In the genomic region with DNA sequence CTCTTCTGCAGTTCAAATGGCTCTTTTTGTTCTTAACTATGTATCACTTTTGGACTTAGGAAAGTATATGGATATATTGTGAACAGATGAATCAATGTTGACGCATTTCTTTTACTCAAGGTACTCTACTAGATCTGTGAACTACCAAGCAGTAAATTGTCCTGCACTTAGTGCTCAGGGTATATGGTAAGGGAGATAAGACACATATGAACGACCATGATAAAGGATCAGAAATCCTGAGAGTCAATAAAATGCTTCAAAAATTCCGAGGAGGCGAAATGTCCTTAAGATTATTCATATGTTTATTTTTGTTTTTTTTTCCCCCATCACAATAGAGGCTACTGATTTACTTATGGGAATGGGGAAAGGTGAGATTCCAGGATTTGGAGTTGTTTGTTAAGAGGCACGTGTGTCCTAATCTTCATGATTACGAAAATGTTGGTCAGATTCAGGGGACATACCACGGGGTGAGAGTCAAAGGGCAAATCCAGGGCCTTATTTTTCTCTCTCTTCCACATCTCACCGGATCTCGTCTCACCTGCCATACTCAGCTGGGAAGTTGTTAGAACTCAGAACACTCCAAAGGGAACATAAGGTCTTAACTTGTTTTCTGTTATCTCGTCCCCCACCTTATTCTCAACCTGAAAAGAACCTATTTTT, we compare ENCODE assay signal across 20 cellular contexts.
A peak's percentile ranks its signal among the peaks of the same experiment; 100 is the strongest.
DNase-seq lines count a peak whose midpoint lies in the region; ATAC-seq and TF ChIP-seq lines count a peak whose summit lies in the region.
"Had no signal": no experiment of that assay in that cellular context is flagged by ENCODE, and none has a peak within 500 bp of the region (broad histone marks: within the 10 kb centered on the region; RNA-seq: fewer than 3 reads in every experiment).

No MANE protein-coding gene starts in this region.

- H3K4me3 ChIP-seq in MM.1S (ENCODE audit: low read length), result no peak overlapping the region
- no peak overlapping the region for H3K4me3 ChIP-seq in right lobe of liver
- no peak overlapping the region for H3K4me3 ChIP-seq in parathyroid adenoma (ENCODE audit: low read depth, low read length)
- no peak overlapping the region for H3K4me3 ChIP-seq in uterus
- H3K4me3 ChIP-seq: BLaER1, Peyer's patch had no signal

- no peaks in the 10 kb centered on the region; the same call in 1 of the 2 replicates for H3K9me3 ChIP-seq in MM.1S (replicated peaks; ENCODE audit: insufficient read depth, low read length)
- H3K9me3 ChIP-seq in right lobe of liver, result no peaks in the 10 kb centered on the region
- no peaks in the 10 kb centered on the region for H3K9me3 ChIP-seq in parathyroid adenoma (ENCODE audit: control insufficient read depth, low read length)
- no peaks in the 10 kb centered on the region for H3K9me3 ChIP-seq in uterus
- H3K9me3 ChIP-seq: Peyer's patch had no signal

- POLR2A ChIA-PET in activated CD4-positive, alpha-beta memory T cell treated with anti-CD3 and anti-CD28 coated beads for 36 hours (lab: Charles Lee), result no interaction called here

- H3K79me2 ChIP-seq in MM.1S (ENCODE audit: low read length), result no peaks in the 10 kb centered on the region
- H3K79me2 ChIP-seq in parathyroid adenoma, result peaks cover 4% of the 10 kb centered on the region

- H3K27ac Mint-ChIP-seq in activated CD4-positive, alpha-beta memory T cell treated with anti-CD3 and anti-CD28 coated beads for 36 hours, result no peak overlapping the region
- no peak overlapping the region for H3K27ac Mint-ChIP-seq in activated naive CD4-positive, alpha-beta T cell treated with anti-CD3 and anti-CD28 coated beads for 36 hours
- H3K27ac Mint-ChIP-seq: CD8-positive, alpha-beta memory T cell had no signal

- H3K4me1 Mint-ChIP-seq in activated CD4-positive, alpha-beta memory T cell treated with anti-CD3 and anti-CD28 coated beads for 36 hours (ENCODE audit: low read depth), result no peaks in the 10 kb centered on the region
- peaks cover 3% of the 10 kb centered on the region for H3K4me1 Mint-ChIP-seq in activated naive CD4-positive, alpha-beta T cell treated with anti-CD3 and anti-CD28 coated beads for 36 hours (ENCODE audit: low read depth)

- H3K36me3 ChIP-seq in MM.1S (replicated peaks; ENCODE audit: insufficient read depth, low read length) (no peaks in the 10 kb centered on the region), right lobe of liver (no peaks in the 10 kb centered on the region), parathyroid adenoma (ENCODE audit: control insufficient read depth, insufficient read depth, low read length) (no peaks in the 10 kb centered on the region), uterus (no peaks in the 10 kb centered on the region)
- H3K36me3 ChIP-seq: Peyer's patch had no signal

- WGBS in right lobe of liver (ENCODE audit: insufficient coverage, low coverage, low lambda C conversion rate, missing lambda C conversion rate), result 41% methylated on average over 10 of the region's 10 CpGs

- H3K4me2 ChIP-seq in MM.1S (ENCODE audit: low read depth, low read length) (no peak overlapping the region), parathyroid adenoma (ENCODE audit: low read length) (peak overlapping the region; percentile 12)
- H3K4me2 ChIP-seq: BLaER1 had no signal

- H3K9me3 Mint-ChIP-seq in activated CD4-positive, alpha-beta memory T cell treated with anti-CD3 and anti-CD28 coated beads for 36 hours, result no peaks in the 10 kb centered on the region
- no peaks in the 10 kb centered on the region for H3K9me3 Mint-ChIP-seq in activated naive CD4-positive, alpha-beta T cell treated with anti-CD3 and anti-CD28 coated beads for 36 hours
- H3K9me3 Mint-ChIP-seq: CD8-positive, alpha-beta memory T cell had no signal

- no peaks in the 10 kb centered on the region for H3K27me3 Mint-ChIP-seq in activated CD4-positive, alpha-beta memory T cell treated with anti-CD3 and anti-CD28 coated beads for 36 hours
- no peaks in the 10 kb centered on the region for H3K27me3 Mint-ChIP-seq in activated naive CD4-positive, alpha-beta T cell treated with anti-CD3 and anti-CD28 coated beads for 36 hours (ENCODE audit: low read depth)
- H3K27me3 Mint-ChIP-seq: CD8-positive, alpha-beta memory T cell had no signal

- H4K20me1 ChIP-seq in MM.1S (ENCODE audit: insufficient read depth, low read length), result no peaks in the 10 kb centered on the region
- H4K20me1 ChIP-seq: BLaER1 had no signal

- H3K27me3 ChIP-seq in MM.1S (replicated peaks; ENCODE audit: insufficient read depth, low read length), result no peaks in the 10 kb centered on the region
- H3K27me3 ChIP-seq in right lobe of liver, result no peaks in the 10 kb centered on the region
- no peaks in the 10 kb centered on the region for H3K27me3 ChIP-seq in parathyroid adenoma (ENCODE audit: control insufficient read depth, insufficient read depth, low read length)
- H3K27me3 ChIP-seq in uterus, result no peaks in the 10 kb centered on the region
- H3K27me3 ChIP-seq: BLaER1, Peyer's patch had no signal

- H3K4me1 ChIP-seq in MM.1S (ENCODE audit: low read length) (no peaks in the 10 kb centered on the region), right lobe of liver (peaks cover 0 to 4% (median 1%) of the 10 kb centered on the region in 4 donors), parathyroid adenoma (peaks cover 56% of the 10 kb centered on the region), uterus (no peaks in the 10 kb centered on the region)
- H3K4me1 ChIP-seq: Peyer's patch had no signal

- H3K27ac ChIP-seq in MM.1S (ENCODE audit: low read length) (no peak overlapping the region), right lobe of liver (peak overlapping the region in 2 of 3 donors; percentile 12 to 21), parathyroid adenoma (peak overlapping the region; percentile 97), uterus (no peak overlapping the region)
- H3K27ac ChIP-seq: BLaER1, Peyer's patch had no signal

- peak; percentile 5 for DNase-seq in MM.1S
- peak; percentile 13 for DNase-seq in amniotic epithelial cell (ENCODE audit: low read depth)
- DNase-seq in right lobe of liver, result no peak
- DNase-seq in activated CD4-positive, alpha-beta memory T cell treated with anti-CD3 and anti-CD28 coated beads for 36 hours, result no peak
- DNase-seq in LoVo (ENCODE audit: low spot score), result no peak
- DNase-seq in uterus, result no peak
- DNase-seq in activated naive CD4-positive, alpha-beta T cell treated with anti-CD3 and anti-CD28 coated beads for 36 hours, result no peak
- DNase-seq: ACHN; CD8-positive, alpha-beta memory T cell; KBM-7; NCI-H1436 treated with DMSO at 0.1 percent for 48 hours; NCI-H2029; NCI-H226; NCI-H510A treated with DMSO at 0.1 percent for 48 hours; NCI-H748 treated with DMSO at 0.1 percent for 48 hours; NK-92 treated with Interleukin-12 subunit alpha and Interleukin-12 subunit beta, amount 100 ng/mL, for 24 hours; Peyer's patch had no signal

- H3K9me2 ChIP-seq in MM.1S (replicated peaks; ENCODE audit: insufficient read depth, low read length), result no peaks in the 10 kb centered on the region

- no peaks in the 10 kb centered on the region for H3K36me3 Mint-ChIP-seq in activated CD4-positive, alpha-beta memory T cell treated with anti-CD3 and anti-CD28 coated beads for 36 hours
- no peaks in the 10 kb centered on the region for H3K36me3 Mint-ChIP-seq in activated naive CD4-positive, alpha-beta T cell treated with anti-CD3 and anti-CD28 coated beads for 36 hours (ENCODE audit: low read depth)
- H3K36me3 Mint-ChIP-seq: CD8-positive, alpha-beta memory T cell had no signal

- TF ChIP-seq CTCF in MM.1S (IDR thresholded peaks at IDR 0.05; ENCODE audit: low read length) (no peak), right lobe of liver (IDR thresholded peaks at IDR 0.05) (no peak), parathyroid adenoma (IDR thresholded peaks at IDR 0.05) (no peak), uterus (IDR thresholded peaks at IDR 0.05) (no peak)

- ATAC-seq in right lobe of liver, result peak; percentile 73 to 95 (median 92)
- ATAC-seq: HCT116 had no signal

- CTCF ChIA-PET in activated CD4-positive, alpha-beta memory T cell treated with anti-CD3 and anti-CD28 coated beads for 36 hours (lab: Charles Lee), result interaction anchor here (1.1 kb wide), 1 partner anchor 312 kb away, joined by 3 read pairs; no protein-coding TSS in a partner anchor
- CTCF ChIA-PET in activated naive CD4-positive, alpha-beta T cell treated with anti-CD3 and anti-CD28 coated beads for 36 hours (lab: Charles Lee), result no interaction called here

- TF ChIP-seq POLR2A in right lobe of liver (IDR thresholded peaks at IDR 0.05) (no peak), uterus (IDR thresholded peaks at IDR 0.05) (no peak)

- intact Hi-C loops in right lobe of liver (cut with DNase I) (no loop called here), uterus (cut with DNase I; ENCODE audit: low total_unique reads) (no loop called here)
- intact Hi-C loops in activated CD4-positive, alpha-beta memory T cell treated with anti-CD3 and anti-CD28 coated beads for 36 hours (cut with micrococcal nuclease), result no loop called here
- intact Hi-C loops in activated naive CD4-positive, alpha-beta T cell treated with anti-CD3 and anti-CD28 coated beads for 36 hours (cut with micrococcal nuclease), result no loop called here

- H2AFZ ChIP-seq in MM.1S (ENCODE audit: low read length), result no peak overlapping the region
- peak overlapping the region; percentile 51 for H2AFZ ChIP-seq in parathyroid adenoma

- H3K4me3 Mint-ChIP-seq in activated CD4-positive, alpha-beta memory T cell treated with anti-CD3 and anti-CD28 coated beads for 36 hours, result no peak overlapping the region
- H3K4me3 Mint-ChIP-seq in activated naive CD4-positive, alpha-beta T cell treated with anti-CD3 and anti-CD28 coated beads for 36 hours, result no peak overlapping the region
- H3K4me3 Mint-ChIP-seq: CD8-positive, alpha-beta memory T cell had no signal

- H3K9ac ChIP-seq in MM.1S (ENCODE audit: low read length), result no peak overlapping the region
- H3K9ac ChIP-seq in parathyroid adenoma, result no peak overlapping the region
- H3K9ac ChIP-seq: BLaER1 had no signal

- H3F3A ChIP-seq in MM.1S (ENCODE audit: insufficient read depth, low read length), result no peaks in the 10 kb centered on the region

Comparison
In these comparisons a context has a peak if more than half of its experiments do, and no peak if none do; other contexts are left out.
1. DNase-seq: peak in MM.1S (single experiment) and amniotic epithelial cell (single experiment); none in right lobe of liver (0 of 3), activated CD4-positive, alpha-beta memory T cell treated with anti-CD3 and anti-CD28 coated beads for 36 hours (single experiment), LoVo (single experiment), uterus (0 of 2) and activated naive CD4-positive, alpha-beta T cell treated with anti-CD3 and anti-CD28 coated beads for 36 hours (single experiment).
2. H3K27ac ChIP-seq: peak in right lobe of liver (2 of 3) and parathyroid adenoma (single experiment); none in MM.1S (single experiment) and uterus (0 of 2).